In the genomic region with DNA sequence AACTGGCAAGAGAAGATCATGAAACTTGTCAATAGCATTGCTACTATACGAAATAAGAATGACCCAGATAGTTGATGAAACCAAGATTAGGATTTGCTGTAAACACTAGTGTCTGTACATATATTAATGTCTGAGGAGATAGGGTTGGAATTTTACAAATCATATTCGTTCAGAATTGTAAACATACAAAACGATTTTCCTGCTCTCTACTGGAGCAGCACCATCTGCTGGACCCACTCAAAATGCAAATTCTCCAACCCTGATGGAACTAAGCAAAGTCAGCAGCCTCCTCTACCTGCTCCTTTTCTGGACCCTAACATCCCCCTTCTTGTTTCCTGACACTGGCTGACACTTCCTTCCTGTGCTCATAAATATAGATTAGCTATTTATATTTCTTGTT, we compare ENCODE assay signal across 8 cellular contexts. TPM values are rescaled to one million over a fixed set of nuclear protein-coding genes. Genes with fewer than 3 reads are reported as not detected.
A peak's percentile ranks its signal among the peaks of the same experiment; 100 is the strongest.
DNase-seq lines count a peak whose midpoint lies in the region; ATAC-seq and FAIRE-seq lines count a peak whose summit lies in the region.

No MANE protein-coding gene starts in this region.

- peak overlapping the region in 1 of 3 donors; percentile 22 for H3K27ac Mint-ChIP-seq in CD4-positive, CD25-positive, alpha-beta regulatory T cell
- peak overlapping the region in 4 of 10 donors; percentile 6 to 51 (median 44) for H3K27ac Mint-ChIP-seq in naive thymus-derived CD8-positive, alpha-beta T cell

- peak overlapping the region in 1 of 4 donors; percentile 14 for H3K4me3 Mint-ChIP-seq in CD4-positive, CD25-positive, alpha-beta regulatory T cell
- peak overlapping the region in 2 of 10 donors; percentile 4 to 43 for H3K4me3 Mint-ChIP-seq in naive thymus-derived CD8-positive, alpha-beta T cell

- no peaks in the 10 kb centered on the region for H3K27me3 ChIP-seq in CD4-positive, CD25-positive, alpha-beta regulatory T cell (ENCODE audit: control insufficient read depth, insufficient read depth, low read length)

- H3K4me3 ChIP-seq in CD4-positive, CD25-positive, alpha-beta regulatory T cell (ENCODE audit: low read depth, low read length), result peak overlapping the region; percentile 4

- H3K9me3 Mint-ChIP-seq in CD4-positive, CD25-positive, alpha-beta regulatory T cell, result no peaks in the 10 kb centered on the region
- no peaks in the 10 kb centered on the region for H3K9me3 Mint-ChIP-seq in naive thymus-derived CD8-positive, alpha-beta T cell

- H3K36me3 Mint-ChIP-seq in CD4-positive, CD25-positive, alpha-beta regulatory T cell, result no peaks in the 10 kb centered on the region
- no peaks in the 10 kb centered on the region for H3K36me3 Mint-ChIP-seq in naive thymus-derived CD8-positive, alpha-beta T cell

- no peaks in the 10 kb centered on the region for H3K27me3 Mint-ChIP-seq in CD4-positive, CD25-positive, alpha-beta regulatory T cell
- peaks cover 0 to 4% (median 0%) of the 10 kb centered on the region in 5 donors for H3K27me3 Mint-ChIP-seq in naive thymus-derived CD8-positive, alpha-beta T cell

- H3K9me3 ChIP-seq in CD4-positive, CD25-positive, alpha-beta regulatory T cell (ENCODE audit: control insufficient read depth in 2 of 2, low read length in 2 of 2), result no peaks in the 10 kb centered on the region

- H3K4me1 ChIP-seq in CD4-positive, CD25-positive, alpha-beta regulatory T cell (ENCODE audit: control insufficient read depth, insufficient read depth, low read length, poor library complexity, severe bottlenecking), result peaks cover 11% of the 10 kb centered on the region

- ATAC-seq in CD4-positive, CD25-positive, alpha-beta regulatory T cell (ENCODE audit: low read depth in 2 of 2), result peak; percentile 37 to 66
- peak; percentile 56 to 67 for ATAC-seq in naive thymus-derived CD8-positive, alpha-beta T cell

- peaks cover 13 to 21% (median 16%) of the 10 kb centered on the region in 4 donors for H3K4me1 Mint-ChIP-seq in CD4-positive, CD25-positive, alpha-beta regulatory T cell
- peaks cover 9 to 39% (median 16%) of the 10 kb centered on the region in 4 donors for H3K4me1 Mint-ChIP-seq in naive thymus-derived CD8-positive, alpha-beta T cell

- POLR2A ChIA-PET in naive thymus-derived CD8-positive, alpha-beta T cell (lab: Charles Lee), result interaction anchor here (1.0 to 1.2 kb wide), 2 partner anchors 29 to 31 kb away, joined by 3 read pairs; no protein-coding TSS in a partner anchor

- H3K27ac ChIP-seq in CD4-positive, CD25-positive, alpha-beta regulatory T cell (ENCODE audit: insufficient read depth, low read length, poor library complexity, severe bottlenecking), result no peak overlapping the region

- FAIRE-seq in GM19239 (lab: Jason Lieb, UNC) (peak; percentile 95), endometrium (lab: Jason Lieb, UNC) (peak; percentile 29)

- no peaks in the 10 kb centered on the region for H3K36me3 ChIP-seq in CD4-positive, CD25-positive, alpha-beta regulatory T cell (ENCODE audit: control insufficient read depth, insufficient read depth, low read length)

- DNase-seq in CD4-positive, CD25-positive, alpha-beta regulatory T cell, result peak in 2 of 3 donors; percentile 32 to 40
- no peak for DNase-seq in GM19239 (ENCODE audit: insufficient read length, low spot score)
- DNase-seq in OCI-M1 (lab: John Stamatoyannopoulos, UW), result peak; percentile 63
- peak in 4 of 10 donors; percentile 24 to 33 (median 29) for DNase-seq in naive thymus-derived CD8-positive, alpha-beta T cell
- no peak for DNase-seq in SIG-M5 (lab: John Stamatoyannopoulos, UW)
- no peak for DNase-seq in NCI-H1436 (lab: John Stamatoyannopoulos, UW)
- no peak for DNase-seq in mucosa of gallbladder (ENCODE audit: low spot score)

RNA-seq across cellular contexts. Expression of a gene that starts 29.4 kb away (rescaled TPM):
- 241 TPM for total RNA-seq in CD4-positive, CD25-positive, alpha-beta regulatory T cell
- polyA plus RNA-seq in CD4-positive, CD25-positive, alpha-beta regulatory T cell, result 10 to 100 TPM; 25.7 to 34.3 (median 31.4) TPM
- 10 to 100 TPM; 30.1 to 34.9 TPM for total RNA-seq in naive thymus-derived CD8-positive, alpha-beta T cell
- 10 to 100 TPM in 1 of 3 donors, 1 to 10 TPM in 2; 8.3 to 11.0 (median 8.4) TPM for polyA plus RNA-seq in naive thymus-derived CD8-positive, alpha-beta T cell
- total RNA-seq in mucosa of gallbladder, result 36.9 TPM

Comparison
In these comparisons a context has a peak if more than half of its experiments do, and no peak if none do; other contexts are left out.
1. DNase-seq: peak in CD4-positive, CD25-positive, alpha-beta regulatory T cell (2 of 3) and OCI-M1 (single experiment); none in GM19239 (single experiment), SIG-M5 (single experiment), NCI-H1436 (single experiment) and mucosa of gallbladder (single experiment).